ENCODE assay signal across 13 cellular contexts in genomic region chr17:41520821-41521521, GRCh38. TPM values are rescaled to one million over a fixed set of nuclear protein-coding genes. Genes with fewer than 3 reads are reported as not detected.
DNase-seq lines count a peak whose midpoint lies in the region; ATAC-seq and TF ChIP-seq lines count a peak whose summit lies in the region.
"Had no signal": no experiment of that assay in that cellular context is flagged by ENCODE, and none has a peak within 500 bp of the region (broad histone marks: within the 10 kb centered on the region; RNA-seq: fewer than 3 reads in every experiment).

No MANE protein-coding gene starts in this region.

- H3K9ac ChIP-seq in Karpas-422 (ENCODE audit: low read length): no peak overlapping the region
- H3K9ac ChIP-seq: KMS-11 had no signal

- H4K20me1 ChIP-seq in Karpas-422 (ENCODE audit: insufficient read depth, low read depth, low read length): no peaks in the 10 kb centered on the region

- H3K4me2 ChIP-seq in Karpas-422 (ENCODE audit: low read depth, low read length, poor library complexity, severe bottlenecking): no peak overlapping the region
- H3K4me2 ChIP-seq: KMS-11 had no signal

- H3K79me2 ChIP-seq in Karpas-422 (ENCODE audit: low read length): no peaks in the 10 kb centered on the region

- CTCF ChIA-PET in Caco-2 (lab: Charles Lee): interaction anchor here (0.9 to 2.9 kb wide), 9 partner anchors 10 to 167 kb away, joined by 3 to 27 read pairs (median 7); no protein-coding TSS in a partner anchor

- TF ChIP-seq CTCF in Caco-2 (IDR thresholded peaks at IDR 0.05; ENCODE audit: insufficient read depth in 1 of 2, low read depth in 1 of 2, low read length in 1 of 2, severe bottlenecking in 1 of 2, unreplicated experiment in 1 of 2) (no peak), RWPE2 (IDR thresholded peaks at IDR 0.05; ENCODE audit: poor library complexity, severe bottlenecking) (no peak), glutamatergic neuron (IDR thresholded peaks at IDR 0.05; ENCODE audit: partially characterized antibody, unreplicated experiment) (no peak)

- H3K36me3 Mint-ChIP-seq in Caco-2 (ENCODE audit: insufficient read depth, unreplicated experiment): peaks cover 71% of the 10 kb centered on the region
- H3K36me3 Mint-ChIP-seq in glutamatergic neuron (ENCODE audit: unreplicated experiment): no peaks in the 10 kb centered on the region

- H3K27me3 Mint-ChIP-seq in Caco-2 (ENCODE audit: insufficient read depth, unreplicated experiment) (no peaks in the 10 kb centered on the region), glutamatergic neuron (ENCODE audit: unreplicated experiment) (peaks cover 5% of the 10 kb centered on the region)

- H3K9me3 ChIP-seq in Caco-2 (no peaks in the 10 kb centered on the region), RWPE2 (ENCODE audit: severe bottlenecking) (no peaks in the 10 kb centered on the region), Karpas-422 (ENCODE audit: low read length) (no peaks in the 10 kb centered on the region)

- DNase-seq in Caco-2 (peak in 1 of 2 experiments; percentile 70), NCI-H1092 (lab: John Stamatoyannopoulos, UW) (peak; percentile 63), RWPE2 (ENCODE audit: low spot score) (no peak), left colon (peak; percentile 72 to 80), SHP77 (lab: John Stamatoyannopoulos, UW) (no peak), glutamatergic neuron (no peak), Karpas-422 (no peak)
- DNase-seq: activated CD4-positive, alpha-beta T cell treated with anti-CD3 and anti-CD28 coated beads, Interleukin-2, amount 10 ng/mL, durations not matched to agents 24 days and 14 days; activated naive CD4-positive, alpha-beta T cell treated with anti-CD3 and anti-CD28 coated beads, Interleukin-2, amount 50 U/mL, for 16 hours had no signal

- H3K36me3 ChIP-seq in Caco-2 (ENCODE audit: control insufficient read depth, insufficient read depth, low read length) (peaks cover 8% of the 10 kb centered on the region), RWPE2 (ENCODE audit: low read depth) (no peaks in the 10 kb centered on the region), Karpas-422 (ENCODE audit: insufficient read depth, low read length) (no peaks in the 10 kb centered on the region)

- ATAC-seq in RWPE2 (ENCODE audit: low read depth) (no peak), left colon (peak; percentile 55), GM18502 (IDR thresholded peaks at IDR 0.05; ENCODE audit: poor library complexity, unreplicated experiment) (no peak)

- peak overlapping the region; percentile 68 for H3K4me3 Mint-ChIP-seq in Caco-2 (ENCODE audit: unreplicated experiment)
- H3K4me3 Mint-ChIP-seq in glutamatergic neuron (ENCODE audit: unreplicated experiment): no peak overlapping the region
- H3K4me3 Mint-ChIP-seq: activated CD4-positive, alpha-beta T cell treated with anti-CD3 and anti-CD28 coated beads, Interleukin-2, amount 10 ng/mL, durations not matched to agents 24 days and 14 days; B cell; stimulated activated naive CD8-positive, alpha-beta T cell treated with anti-CD3 and anti-CD28 coated beads, Interleukin-15, Interleukin-2, amounts not matched to agents 100 ng/mL and 50 ng/mL, for 24 hours had no signal

- intact Hi-C loops in Caco-2 (cut with micrococcal nuclease; ENCODE audit: unreplicated experiment): loop anchor here (1.0 to 10.0 kb wide), 3 partner anchors 106 to 664 kb away; no protein-coding TSS in a partner anchor
- intact Hi-C loops in left colon (cut with DNase I, micrococcal nuclease): no loop called here

- H3K4me1 Mint-ChIP-seq in Caco-2 (ENCODE audit: low read depth, unreplicated experiment) (peaks cover 50% of the 10 kb centered on the region), glutamatergic neuron (ENCODE audit: low read depth, unreplicated experiment) (no peaks in the 10 kb centered on the region)
- H3K4me1 Mint-ChIP-seq: activated CD4-positive, alpha-beta T cell treated with anti-CD3 and anti-CD28 coated beads, Interleukin-2, amount 10 ng/mL, durations not matched to agents 24 days and 14 days; B cell had no signal

- no peak overlapping the region for H3K4me3 ChIP-seq in Caco-2 (ENCODE audit: low read depth, low read length)
- no peak overlapping the region for H3K4me3 ChIP-seq in RWPE2 (ENCODE audit: severe bottlenecking)
- no peak overlapping the region for H3K4me3 ChIP-seq in Karpas-422 (ENCODE audit: low read length)

- peak overlapping the region; percentile 79 for H3K27ac ChIP-seq in RWPE2 (ENCODE audit: poor library complexity, severe bottlenecking)
- H3K27ac ChIP-seq in Karpas-422 (ENCODE audit: low read length): no peak overlapping the region
- H3K27ac ChIP-seq: KMS-11 had no signal

- H3K27me3 ChIP-seq in Caco-2 (replicated peaks; ENCODE audit: control insufficient read depth, insufficient read depth, low read length) (no peaks in the 10 kb centered on the region), RWPE2 (ENCODE audit: insufficient read depth, poor library complexity, severe bottlenecking) (no peaks in the 10 kb centered on the region), Karpas-422 (ENCODE audit: low read length) (no peaks in the 10 kb centered on the region)

- H3K9me3 Mint-ChIP-seq in Caco-2 (ENCODE audit: unreplicated experiment) (no peaks in the 10 kb centered on the region), glutamatergic neuron (ENCODE audit: unreplicated experiment) (peaks cover 3% of the 10 kb centered on the region)
- H3K9me3 Mint-ChIP-seq: activated CD4-positive, alpha-beta T cell treated with anti-CD3 and anti-CD28 coated beads, Interleukin-2, amount 10 ng/mL, durations not matched to agents 24 days and 14 days; stimulated activated naive CD8-positive, alpha-beta T cell treated with anti-CD3 and anti-CD28 coated beads, Interleukin-15, Interleukin-2, amounts not matched to agents 100 ng/mL and 50 ng/mL, for 24 hours had no signal

- H3K9me2 ChIP-seq in Karpas-422 (replicated peaks; ENCODE audit: insufficient read depth, low read length): no peaks in the 10 kb centered on the region

- POLR2A ChIA-PET in Caco-2 (lab: Charles Lee): interaction anchor here (1.4 to 2.0 kb wide), 4 partner anchors 23 to 167 kb away, joined by 6 to 18 read pairs (median 10); no protein-coding TSS in a partner anchor

- H3K4me1 ChIP-seq in Caco-2: peaks cover 66% of the 10 kb centered on the region
- H3K4me1 ChIP-seq in RWPE2 (ENCODE audit: insufficient read depth, poor library complexity, severe bottlenecking): peaks cover 60% of the 10 kb centered on the region
- H3K4me1 ChIP-seq in Karpas-422 (ENCODE audit: low read length): no peaks in the 10 kb centered on the region

- H3K27ac Mint-ChIP-seq in Caco-2 (ENCODE audit: unreplicated experiment) (peak overlapping the region; percentile 97), glutamatergic neuron (ENCODE audit: unreplicated experiment) (no peak overlapping the region)
- H3K27ac Mint-ChIP-seq: activated CD4-positive, alpha-beta T cell treated with anti-CD3 and anti-CD28 coated beads, Interleukin-2, amount 10 ng/mL, durations not matched to agents 24 days and 14 days; B cell; stimulated activated naive CD8-positive, alpha-beta T cell treated with anti-CD3 and anti-CD28 coated beads, Interleukin-15, Interleukin-2, amounts not matched to agents 100 ng/mL and 50 ng/mL, for 24 hours had no signal

- BruUV-seq in Caco-2 (replicated peaks; lab: Mats Ljungman, UMichigan): no TSS peak

- no peak overlapping the region for H2AFZ ChIP-seq in Karpas-422 (ENCODE audit: low read length)

RNA-seq across cellular contexts. Expression of gene KRT15, which starts 2.3 kb away (rescaled TPM):
- 5.3 and 10.5 TPM in 2 replicates for total RNA-seq in Caco-2 (2022)
- 10 to 100 TPM in 1 of 2 donors, 1 to 10 TPM in 1; 6.8 to 30.9 TPM for total RNA-seq in left colon
- not detected for total RNA-seq in glutamatergic neuron (ENCODE audit: unreplicated experiment)
- total RNA-seq in Karpas-422 (2014; rRNA removed; shearing (Covaris generic); ENCODE audit: low replicate concordance): not detected in 2 replicates
- total RNA-seq: activated CD4-positive, alpha-beta T cell treated with anti-CD3 and anti-CD28 coated beads, Interleukin-2, amount 10 ng/mL, durations not matched to agents 24 days and 14 days; B cell had no signal

RNA-seq across cellular contexts. Expression of gene KRT19, which starts 7.1 kb away (rescaled TPM):
- total RNA-seq in Caco-2 (2022) (975 and 1,121 TPM in 2 replicates), left colon (1,000 to 10,000 TPM; 1,911 to 3,076 TPM), glutamatergic neuron (ENCODE audit: unreplicated experiment) (0.69 TPM)
- not detected in 2 replicates for total RNA-seq in Karpas-422 (2014; rRNA removed; shearing (Covaris generic); ENCODE audit: low replicate concordance)
- total RNA-seq: activated CD4-positive, alpha-beta T cell treated with anti-CD3 and anti-CD28 coated beads, Interleukin-2, amount 10 ng/mL, durations not matched to agents 24 days and 14 days; B cell had no signal

RNA-seq across cellular contexts. Expression of gene KRT13, which starts 15.6 kb away (rescaled TPM):
- 0.35 TPM in 1 of 2 replicates, not detected in the other for total RNA-seq in Caco-2 (2022)
- total RNA-seq in left colon: under 1 TPM in 1 of 2 donors, not detected in 1; 0.82 TPM
- total RNA-seq in glutamatergic neuron (ENCODE audit: unreplicated experiment): not detected
- not detected in 2 replicates for total RNA-seq in Karpas-422 (2014; rRNA removed; shearing (Covaris generic); ENCODE audit: low replicate concordance)
- total RNA-seq: activated CD4-positive, alpha-beta T cell treated with anti-CD3 and anti-CD28 coated beads, Interleukin-2, amount 10 ng/mL, durations not matched to agents 24 days and 14 days; B cell had no signal

RNA-seq across cellular contexts. Expression of gene KRT36, which starts 31.3 kb away (rescaled TPM):
- total RNA-seq in Caco-2 (2022) (not detected in 2 replicates), left colon (under 1 TPM in 1 of 2 donors, not detected in 1; 0.27 TPM), glutamatergic neuron (ENCODE audit: unreplicated experiment) (not detected)
- not detected in 2 replicates for total RNA-seq in Karpas-422 (2014; rRNA removed; shearing (Covaris generic); ENCODE audit: low replicate concordance)
- total RNA-seq: activated CD4-positive, alpha-beta T cell treated with anti-CD3 and anti-CD28 coated beads, Interleukin-2, amount 10 ng/mL, durations not matched to agents 24 days and 14 days; B cell had no signal

RNA-seq across cellular contexts. Expression of gene KRT35, which starts 40.0 kb away (rescaled TPM):
- total RNA-seq in Caco-2 (2022) (not detected in 2 replicates), left colon (not detected), glutamatergic neuron (ENCODE audit: unreplicated experiment) (not detected)
- total RNA-seq in Karpas-422 (2014; rRNA removed; shearing (Covaris generic); ENCODE audit: low replicate concordance): not detected in 2 replicates
- total RNA-seq: activated CD4-positive, alpha-beta T cell treated with anti-CD3 and anti-CD28 coated beads, Interleukin-2, amount 10 ng/mL, durations not matched to agents 24 days and 14 days; B cell had no signal

Comparison
In these comparisons a context has a peak if more than half of its experiments do, and no peak if none do; other contexts are left out.
1. DNase-seq: peak in NCI-H1092 (single experiment) and left colon (2 of 2); none in RWPE2 (single experiment), SHP77 (0 of 2), glutamatergic neuron (single experiment) and Karpas-422 (single experiment).
2. RNA of gene KRT19, which starts 7.1 kb away (total RNA-seq): 1,911 to 3,076 TPM in left colon and 975 to 1,121 TPM in Caco-2; 0.69 TPM in glutamatergic neuron (single experiment) and not detected in Karpas-422; every median in the first group is over 100 times any median in the second.